In genomic region chr14:76954371-76954770, GRCh38 we compare ENCODE assay signal across 2 cellular contexts.
TF ChIP-seq lines count a peak whose summit lies in the region.

No MANE protein-coding gene starts in this region.

TF ChIP-seq in SK-N-SH, 30 proteins besides CTCF, POLR2A, EP300 and RAD21 (continued from another document):
- TF ChIP-seq USF2 (IDR thresholded peaks at IDR 0.05; ENCODE audit: borderline replicate concordance, low read depth, low read length) (no peak), FOXJ3 (CRISPR knock-in tag; IDR thresholded peaks at IDR 0.05) (no peak), FOSL2 (IDR thresholded peaks at IDR 0.05; ENCODE audit: borderline replicate concordance, low read depth) (no peak), EZH2phosphoT487 (IDR thresholded peaks at IDR 0.05; ENCODE audit: borderline replicate concordance, low read depth) (no peak), POLR2AphosphoS5 (IDR thresholded peaks at IDR 0.05; ENCODE audit: low read depth, low read length) (no peak), MXI1 (IDR thresholded peaks at IDR 0.05; ENCODE audit: low read depth, low read length) (no peak), GATA2 (CRISPR knock-in tag; IDR thresholded peaks at IDR 0.05) (no peak), JUND (IDR thresholded peaks at IDR 0.05) (no peak)
- TF ChIP-seq, protein P1, sequence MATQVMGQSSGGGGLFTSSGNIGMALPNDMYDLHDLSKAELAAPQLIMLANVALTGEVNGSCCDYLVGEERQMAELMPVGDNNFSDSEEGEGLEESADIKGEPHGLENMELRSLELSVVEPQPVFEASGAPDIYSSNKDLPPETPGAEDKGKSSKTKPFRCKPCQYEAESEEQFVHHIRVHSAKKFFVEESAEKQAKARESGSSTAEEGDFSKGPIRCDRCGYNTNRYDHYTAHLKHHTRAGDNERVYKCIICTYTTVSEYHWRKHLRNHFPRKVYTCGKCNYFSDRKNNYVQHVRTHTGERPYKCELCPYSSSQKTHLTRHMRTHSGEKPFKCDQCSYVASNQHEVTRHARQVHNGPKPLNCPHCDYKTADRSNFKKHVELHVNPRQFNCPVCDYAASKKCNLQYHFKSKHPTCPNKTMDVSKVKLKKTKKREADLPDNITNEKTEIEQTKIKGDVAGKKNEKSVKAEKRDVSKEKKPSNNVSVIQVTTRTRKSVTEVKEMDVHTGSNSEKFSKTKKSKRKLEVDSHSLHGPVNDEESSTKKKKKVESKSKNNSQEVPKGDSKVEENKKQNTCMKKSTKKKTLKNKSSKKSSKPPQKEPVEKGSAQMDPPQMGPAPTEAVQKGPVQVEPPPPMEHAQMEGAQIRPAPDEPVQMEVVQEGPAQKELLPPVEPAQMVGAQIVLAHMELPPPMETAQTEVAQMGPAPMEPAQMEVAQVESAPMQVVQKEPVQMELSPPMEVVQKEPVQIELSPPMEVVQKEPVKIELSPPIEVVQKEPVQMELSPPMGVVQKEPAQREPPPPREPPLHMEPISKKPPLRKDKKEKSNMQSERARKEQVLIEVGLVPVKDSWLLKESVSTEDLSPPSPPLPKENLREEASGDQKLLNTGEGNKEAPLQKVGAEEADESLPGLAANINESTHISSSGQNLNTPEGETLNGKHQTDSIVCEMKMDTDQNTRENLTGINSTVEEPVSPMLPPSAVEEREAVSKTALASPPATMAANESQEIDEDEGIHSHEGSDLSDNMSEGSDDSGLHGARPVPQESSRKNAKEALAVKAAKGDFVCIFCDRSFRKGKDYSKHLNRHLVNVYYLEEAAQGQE (IDR thresholded peaks at IDR 0.05; ENCODE audit: low read depth, low read length) = no peak
TF ChIP-seq in SK-N-SH: peak in this region for 0.

TF ChIP-seq in SK-N-SH treated with all-trans-retinoic acid at 6 μM for 48 hours, 23 proteins besides CTCF, POLR2A, EP300 and RAD21 (continued from another document):
- TF ChIP-seq, protein P2, sequence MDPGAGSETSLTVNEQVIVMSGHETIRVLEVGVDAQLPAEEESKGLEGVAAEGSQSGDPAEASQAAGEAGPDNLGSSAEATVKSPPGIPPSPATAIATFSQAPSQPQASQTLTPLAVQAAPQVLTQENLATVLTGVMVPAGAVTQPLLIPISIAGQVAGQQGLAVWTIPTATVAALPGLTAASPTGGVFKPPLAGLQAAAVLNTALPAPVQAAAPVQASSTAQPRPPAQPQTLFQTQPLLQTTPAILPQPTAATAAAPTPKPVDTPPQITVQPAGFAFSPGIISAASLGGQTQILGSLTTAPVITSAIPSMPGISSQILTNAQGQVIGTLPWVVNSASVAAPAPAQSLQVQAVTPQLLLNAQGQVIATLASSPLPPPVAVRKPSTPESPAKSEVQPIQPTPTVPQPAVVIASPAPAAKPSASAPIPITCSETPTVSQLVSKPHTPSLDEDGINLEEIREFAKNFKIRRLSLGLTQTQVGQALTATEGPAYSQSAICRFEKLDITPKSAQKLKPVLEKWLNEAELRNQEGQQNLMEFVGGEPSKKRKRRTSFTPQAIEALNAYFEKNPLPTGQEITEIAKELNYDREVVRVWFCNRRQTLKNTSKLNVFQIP (CRISPR knock-in tag; IDR thresholded peaks at IDR 0.05; ENCODE audit: borderline replicate concordance, low read depth) = no peak
- no peak for TF ChIP-seq TCF4 (CRISPR knock-in tag; IDR thresholded peaks at IDR 0.05; ENCODE audit: borderline replicate concordance)
- TF ChIP-seq TSHZ2 (CRISPR knock-in tag; IDR thresholded peaks at IDR 0.05) = no peak
- no peak for TF ChIP-seq PPARA (CRISPR knock-in tag; IDR thresholded peaks at IDR 0.05; ENCODE audit: borderline replicate concordance)
- TF ChIP-seq GLIS3 (CRISPR knock-in tag; IDR thresholded peaks at IDR 0.05) = no peak
- TF ChIP-seq ZC3H10 (CRISPR knock-in tag; IDR thresholded peaks at IDR 0.05) = no peak
- TF ChIP-seq ZFP30 (CRISPR knock-in tag; IDR thresholded peaks at IDR 0.05) = no peak
- TF ChIP-seq SNAI2 (CRISPR knock-in tag; IDR thresholded peaks at IDR 0.05) = no peak
- TF ChIP-seq TOX (CRISPR knock-in tag; IDR thresholded peaks at IDR 0.05; ENCODE audit: borderline replicate concordance) = no peak
- TF ChIP-seq, protein P3, sequence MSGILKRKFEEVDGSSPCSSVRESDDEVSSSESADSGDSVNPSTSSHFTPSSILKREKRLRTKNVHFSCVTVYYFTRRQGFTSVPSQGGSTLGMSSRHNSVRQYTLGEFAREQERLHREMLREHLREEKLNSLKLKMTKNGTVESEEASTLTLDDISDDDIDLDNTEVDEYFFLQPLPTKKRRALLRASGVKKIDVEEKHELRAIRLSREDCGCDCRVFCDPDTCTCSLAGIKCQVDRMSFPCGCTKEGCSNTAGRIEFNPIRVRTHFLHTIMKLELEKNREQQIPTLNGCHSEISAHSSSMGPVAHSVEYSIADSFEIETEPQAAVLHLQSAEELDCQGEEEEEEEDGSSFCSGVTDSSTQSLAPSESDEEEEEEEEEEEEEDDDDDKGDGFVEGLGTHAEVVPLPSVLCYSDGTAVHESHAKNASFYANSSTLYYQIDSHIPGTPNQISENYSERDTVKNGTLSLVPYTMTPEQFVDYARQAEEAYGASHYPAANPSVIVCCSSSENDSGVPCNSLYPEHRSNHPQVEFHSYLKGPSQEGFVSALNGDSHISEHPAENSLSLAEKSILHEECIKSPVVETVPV (CRISPR knock-in tag; IDR thresholded peaks at IDR 0.05) = no peak
- no peak for TF ChIP-seq OSR1 (CRISPR knock-in tag; IDR thresholded peaks at IDR 0.05)
- TF ChIP-seq ZNF565 (CRISPR knock-in tag; conservative IDR thresholded peaks at IDR 0.05; ENCODE audit: low read depth) = no peak
- TF ChIP-seq PATZ1 (CRISPR knock-in tag; IDR thresholded peaks at IDR 0.05; ENCODE audit: borderline replicate concordance) = no peak
- TF ChIP-seq ISL1 (CRISPR knock-in tag; IDR thresholded peaks at IDR 0.05) = no peak
- no peak for TF ChIP-seq ZNF8 (CRISPR knock-in tag; IDR thresholded peaks at IDR 0.05)
- no peak for TF ChIP-seq RARB (CRISPR knock-in tag; IDR thresholded peaks at IDR 0.05)
- TF ChIP-seq ARNTL (CRISPR knock-in tag; IDR thresholded peaks at IDR 0.05; ENCODE audit: borderline replicate concordance, low read depth) = no peak
